Comparison of ENCODE assay signal across 8 cellular contexts in genomic region chr11:1749020-1749758, GRCh38. TPM values are rescaled to one million over a fixed set of nuclear protein-coding genes. Genes with fewer than 3 reads are reported as not detected.
A peak's percentile ranks its signal among the peaks of the same experiment; 100 is the strongest.
DNase-seq lines count a peak whose midpoint lies in the region; ATAC-seq lines count a peak whose summit lies in the region.

No MANE protein-coding gene starts in this region.

- in situ Hi-C loops in ACHN (cut with HindIII; ENCODE audit: low pct_ligation_motif_present, low pct_unique_long_range_greater_than_20kb, low sequenced_read_pairs) = no loop called here

- H3K4me3 ChIP-seq in HUES48 (ENCODE audit: low read depth, low read length) = peak overlapping the region; percentile 54
- H3K4me3 ChIP-seq in ectodermal cell (ENCODE audit: insufficient read depth, low read depth, low read length) = peak overlapping the region; percentile 22
- H3K4me3 ChIP-seq in mesodermal cell (ENCODE audit: extremely low read depth, insufficient read depth, low read length, poor library complexity, severe bottlenecking) = peak overlapping the region; percentile 22

- H3K9ac ChIP-seq in HUES48 (ENCODE audit: low read depth, low read length) = no peak overlapping the region

- H3K9me3 ChIP-seq in HUES48 (ENCODE audit: control insufficient read depth, insufficient read depth, low read length) (no peaks in the 10 kb centered on the region), ectodermal cell (ENCODE audit: control insufficient read depth, low read length) (no peaks in the 10 kb centered on the region), mesodermal cell (ENCODE audit: control insufficient read depth, low read length) (no peaks in the 10 kb centered on the region)

- no peaks in the 10 kb centered on the region for H3K4me1 ChIP-seq in HUES48 (ENCODE audit: control insufficient read depth, insufficient read depth, low read length)
- H3K4me1 ChIP-seq in ectodermal cell (ENCODE audit: control insufficient read depth, insufficient read depth, low read length) = peaks cover 14% of the 10 kb centered on the region
- peaks cover 2% of the 10 kb centered on the region for H3K4me1 ChIP-seq in mesodermal cell (ENCODE audit: control insufficient read depth, insufficient read depth, low read length, poor library complexity, severe bottlenecking)

- H3K27me3 ChIP-seq in HUES48 (ENCODE audit: control insufficient read depth, insufficient read depth, low read length) (peaks cover 33% of the 10 kb centered on the region), ectodermal cell (ENCODE audit: control insufficient read depth, insufficient read depth, low read length, poor library complexity, severe bottlenecking) (peaks cover 44% of the 10 kb centered on the region)

- ATAC-seq in GM21390 (IDR thresholded peaks at IDR 0.05; ENCODE audit: unreplicated experiment) (no peak), HG03520 (IDR thresholded peaks at IDR 0.05; ENCODE audit: unreplicated experiment) (no peak), HG03280 (IDR thresholded peaks at IDR 0.05; ENCODE audit: unreplicated experiment) (no peak)

- DNase-seq in ACHN (peak; percentile 19), activated gamma-delta T cell (lab: John Stamatoyannopoulos, UW) (no peak)

- WGBS in ectodermal cell, 2 experiments = 7% methylated on average over 59 of the region's 59 CpGs
- 7 to 8% methylated on average over 43 to 51 of the region's 59 CpGs for WGBS in mesodermal cell (ENCODE audit: insufficient coverage in 2 of 2), 2 experiments

- H3K27ac ChIP-seq in HUES48 (ENCODE audit: low read depth, low read length) (no peak overlapping the region), ectodermal cell (ENCODE audit: insufficient read depth, low read depth, low read length, poor library complexity, severe bottlenecking) (no peak overlapping the region), mesodermal cell (ENCODE audit: low read depth, low read length, severe bottlenecking) (no peak overlapping the region)

- H3K36me3 ChIP-seq in HUES48 (ENCODE audit: control insufficient read depth, insufficient read depth, low read length) (peaks cover 9% of the 10 kb centered on the region), ectodermal cell (ENCODE audit: control insufficient read depth, insufficient read depth, low read length) (no peaks in the 10 kb centered on the region), mesodermal cell (ENCODE audit: control insufficient read depth, insufficient read depth, low read length) (peaks cover 17% of the 10 kb centered on the region)

RNA-seq across cellular contexts. Expression of gene IFITM10, which starts 1.2 kb away (rescaled TPM):
- polyA plus RNA-seq in ectodermal cell (2013, experiment 1 of 4) = 0.50 TPM
- polyA plus RNA-seq in ectodermal cell (2013, experiment 2 of 4) = 0.50 TPM
- 0.16 TPM for polyA plus RNA-seq in ectodermal cell (2013, experiment 3 of 4)
- 0.41 TPM for polyA plus RNA-seq in ectodermal cell (2013, experiment 4 of 4)
- 0.33 TPM for polyA plus RNA-seq in mesodermal cell (2013, experiment 1 of 2)
- 0.46 TPM for polyA plus RNA-seq in mesodermal cell (2013, experiment 2 of 2)

RNA-seq across cellular contexts. Expression of gene CTSD, which starts 14.5 kb away (rescaled TPM):
- polyA plus RNA-seq in ectodermal cell (2013, experiment 1 of 4) = 165 TPM
- polyA plus RNA-seq in ectodermal cell (2013, experiment 2 of 4) = 165 TPM
- polyA plus RNA-seq in ectodermal cell (2013, experiment 3 of 4) = 109 TPM
- 117 TPM for polyA plus RNA-seq in ectodermal cell (2013, experiment 4 of 4)
- 197 TPM for polyA plus RNA-seq in mesodermal cell (2013, experiment 1 of 2)
- 170 TPM for polyA plus RNA-seq in mesodermal cell (2013, experiment 2 of 2)

RNA-seq across cellular contexts. Expression of gene KRTAP5-6, which starts 52.2 kb away (rescaled TPM):
- polyA plus RNA-seq in ectodermal cell (2013, experiment 1 of 4) = not detected
- not detected for polyA plus RNA-seq in ectodermal cell (2013, experiment 2 of 4)
- polyA plus RNA-seq in ectodermal cell (2013, experiment 3 of 4) = not detected
- not detected for polyA plus RNA-seq in ectodermal cell (2013, experiment 4 of 4)
- polyA plus RNA-seq in mesodermal cell (2013, experiment 1 of 2) = not detected
- polyA plus RNA-seq in mesodermal cell (2013, experiment 2 of 2) = not detected
